ENCODE assay signal across 8 cellular contexts in genomic region chr2:195656131-195656858, GRCh38. TPM values are rescaled to one million over a fixed set of nuclear protein-coding genes. Genes with fewer than 3 reads are reported as not detected.
DNase-seq lines count a peak whose midpoint lies in the region; ATAC-seq and TF ChIP-seq lines count a peak whose summit lies in the region.

No MANE protein-coding gene starts in this region.

- ATAC-seq in gastrocnemius medialis (no peak), left lobe of liver (no peak)

- peak overlapping the region; percentile 68 for H3K27ac ChIP-seq in SJSA1
- H3K27ac ChIP-seq in gastrocnemius medialis: peak overlapping the region; percentile 92 to 97 (median 96)

- peak overlapping the region; percentile 99 for H3K27ac Mint-ChIP-seq in T-helper 2 cell treated with Interferon-gamma antibody and Interleukin-4, amounts not matched to agents 5 μg/mL and 100 μg/mL, for 36 hours

- H3K4me1 ChIP-seq in SJSA1 (replicated peaks) (peaks cover 21% of the 10 kb centered on the region), gastrocnemius medialis (peaks cover 23% of the 10 kb centered on the region in 2 donors)

- H3K36me3 ChIP-seq in SJSA1 (peaks cover 21% of the 10 kb centered on the region), gastrocnemius medialis (no peaks in the 10 kb centered on the region)

- peaks cover 33% of the 10 kb centered on the region for H3K36me3 Mint-ChIP-seq in T-helper 2 cell treated with Interferon-gamma antibody and Interleukin-4, amounts not matched to agents 5 μg/mL and 100 μg/mL, for 36 hours (ENCODE audit: low read depth)

- in situ Hi-C loops in gastrocnemius medialis (cut with MboI; ENCODE audit: low sequenced_read_pairs in 4 of 4): no loop called here

- peaks cover 8% of the 10 kb centered on the region for H3K27me3 Mint-ChIP-seq in T-helper 2 cell treated with Interferon-gamma antibody and Interleukin-4, amounts not matched to agents 5 μg/mL and 100 μg/mL, for 36 hours (ENCODE audit: low read depth)

- no peak for TF ChIP-seq POLR2A in gastrocnemius medialis (IDR thresholded peaks at IDR 0.05)

- TF ChIP-seq CTCF in fibroblast of mammary gland (conservative IDR thresholded peaks at IDR 0.05; ENCODE audit: control insufficient read depth, insufficient read depth, low read depth, low read length) (no peak), gastrocnemius medialis (IDR thresholded peaks at IDR 0.05 in 4 of 5, conservative IDR thresholded peaks at IDR 0.05 in 1 of 5) (no peak)

- peak overlapping the region; percentile 95 for H3K4me3 Mint-ChIP-seq in T-helper 2 cell treated with Interferon-gamma antibody and Interleukin-4, amounts not matched to agents 5 μg/mL and 100 μg/mL, for 36 hours

- no peak for DNase-seq in T-helper 2 cell treated with Interferon-gamma antibody and Interleukin-4, amounts not matched to agents 5 μg/mL and 100 μg/mL, for 36 hours (ENCODE audit: low spot score)
- DNase-seq in T-helper 2 cell (no peak), SJSA1 (ENCODE audit: low read depth in 1 of 2, low spot score in 2 of 2) (no peak), fibroblast of mammary gland (ENCODE audit: low read depth) (no peak), gastrocnemius medialis (no peak), NCI-H2107 treated with DMSO at 0.1 percent for 48 hours (lab: John Stamatoyannopoulos, UW; ENCODE audit: unreplicated experiment) (no peak), NCI-H446 (lab: John Stamatoyannopoulos, UW) (no peak), left lobe of liver (ENCODE audit: low spot score) (no peak)

- intact Hi-C loops in gastrocnemius medialis (cut with DNase I; ENCODE audit: low total_unique reads): loop anchor here (5.0 to 10.0 kb wide), 4 partner anchors 159 to 1529 kb away; partner anchors contain the start of genes DNAH7 and STK17B

- H3K9me3 ChIP-seq in SJSA1 (replicated peaks) (no peaks in the 10 kb centered on the region), gastrocnemius medialis (no peaks in the 10 kb centered on the region)

- H3K4me1 Mint-ChIP-seq in T-helper 2 cell treated with Interferon-gamma antibody and Interleukin-4, amounts not matched to agents 5 μg/mL and 100 μg/mL, for 36 hours (ENCODE audit: low read depth): peaks cover 19% of the 10 kb centered on the region

- H3K9me3 Mint-ChIP-seq in T-helper 2 cell treated with Interferon-gamma antibody and Interleukin-4, amounts not matched to agents 5 μg/mL and 100 μg/mL, for 36 hours: no peaks in the 10 kb centered on the region

- H3K27me3 ChIP-seq in SJSA1 (replicated peaks) (no peaks in the 10 kb centered on the region), gastrocnemius medialis (no peaks in the 10 kb centered on the region)

- H3K4me3 ChIP-seq in SJSA1 (peak overlapping the region; percentile 88), fibroblast of mammary gland (ENCODE audit: control insufficient read depth, low read depth, low read length) (peak overlapping the region; percentile 81), gastrocnemius medialis (peak overlapping the region; percentile 80 to 94 (median 88))

RNA-seq across cellular contexts. Expression of gene SLC39A10, which starts 0.7 kb away (rescaled TPM):
- 9.9 and 16.0 TPM in 2 replicates for total RNA-seq in SJSA1 (2014; rRNA removed; shearing (Covaris generic))
- total RNA-seq in gastrocnemius medialis (1 to 10 TPM; 1.6 to 3.5 (median 2.1) TPM), left lobe of liver (5.6 TPM)
